ENCODE assay signal across 18 cellular contexts in the genomic region with DNA sequence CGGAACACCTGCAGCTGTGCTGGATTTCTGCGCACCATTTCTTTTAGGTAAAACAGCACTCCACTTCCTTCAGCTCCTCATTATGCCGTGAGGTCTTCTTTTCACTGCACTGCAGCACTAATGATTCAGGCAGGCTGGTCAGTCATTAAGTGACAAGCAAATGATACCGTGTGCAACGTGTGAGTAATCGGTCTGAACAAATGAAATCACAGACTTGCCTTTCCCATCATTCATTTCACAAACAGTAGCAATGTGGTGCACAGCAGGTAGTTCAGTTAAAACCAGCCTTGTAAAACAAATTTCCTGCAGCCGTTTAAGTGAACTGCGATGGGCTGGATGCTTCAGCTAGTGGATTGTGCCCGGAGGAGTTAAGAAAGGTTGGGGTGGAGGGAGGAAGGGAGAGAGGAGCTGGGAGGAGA.
DNase-seq lines count a peak whose midpoint lies in the region; ATAC-seq and TF ChIP-seq lines count a peak whose summit lies in the region.
"Had no signal": no experiment of that assay in that cellular context is flagged by ENCODE, and none has a peak within 500 bp of the region (broad histone marks: within the 10 kb centered on the region; RNA-seq: fewer than 3 reads in every experiment).

No MANE protein-coding gene starts in this region.

- no peak overlapping the region for H3T11ph ChIP-seq in H9 (ENCODE audit: low read length)

- H2BK20ac ChIP-seq in H9 (ENCODE audit: low read depth, low read length, poor library complexity, severe bottlenecking): no peak overlapping the region

- H3K27me3 Mint-ChIP-seq in H9 (ENCODE audit: low read depth) (no peaks in the 10 kb centered on the region), neural crest cell (ENCODE audit: low read depth) (peaks cover 7% of the 10 kb centered on the region)

- H3K23me2 ChIP-seq in H9 (ENCODE audit: insufficient read length, low read depth, low read length, poor library complexity, severe bottlenecking): no peaks in the 10 kb centered on the region

- no CpG with 5 or more reads among the region's 9 CpGs for WGBS in H9 (ENCODE audit: extremely low coverage, insufficient read length, low lambda C conversion rate)

- no peaks in the 10 kb centered on the region for H3K79me1 ChIP-seq in H9 (ENCODE audit: insufficient read depth, low read depth, low read length, poor library complexity, severe bottlenecking)

- no peaks in the 10 kb centered on the region for H3K36me3 ChIP-seq in brain microvascular endothelial cell (replicated peaks)
- H3K36me3 ChIP-seq: neutrophil had no signal

- no peak overlapping the region for H2BK15ac ChIP-seq in H9 (ENCODE audit: low read depth, low read length)

- H3K4me1 ChIP-seq in H9 (ENCODE audit: insufficient read depth, low read length): peaks cover 2% of the 10 kb centered on the region; the same call in 1 of the 2 replicates
- H3K4me1 ChIP-seq: testis had no signal

- H3K27ac ChIP-seq in H9 (ENCODE audit: insufficient read length, low read depth, low read length): no peak overlapping the region
- no peak overlapping the region for H3K27ac ChIP-seq in brain microvascular endothelial cell
- H3K27ac ChIP-seq: neutrophil, testis had no signal

- no peak overlapping the region for H3K4ac ChIP-seq in H9 (ENCODE audit: low read depth, low read length)

- no peak for ATAC-seq in HG03097 (IDR thresholded peaks at IDR 0.05; ENCODE audit: low FRiP score, unreplicated experiment)
- ATAC-seq in HG02852 (IDR thresholded peaks at IDR 0.05; ENCODE audit: unreplicated experiment): no peak

- no peaks in the 10 kb centered on the region for H3K27me3 ChIP-seq in H9 (ENCODE audit: insufficient read depth, low read length)
- H3K27me3 ChIP-seq in brain microvascular endothelial cell (replicated peaks): no peaks in the 10 kb centered on the region
- H3K27me3 ChIP-seq: neutrophil, testis had no signal

- H2BK120ac ChIP-seq in H9 (ENCODE audit: low read depth, low read length, poor library complexity, severe bottlenecking): no peak overlapping the region

- H4K91ac ChIP-seq in H9 (ENCODE audit: insufficient read length, low read depth, low read length): no peak overlapping the region

- H2AFZ ChIP-seq in H9 (ENCODE audit: low read length): no peak overlapping the region

- H3K4me3 ChIP-seq in choroid plexus epithelial cell (ENCODE audit: low read depth, low read length) (no peak overlapping the region), brain microvascular endothelial cell (ENCODE audit: low read depth, low read length) (no peak overlapping the region)
- H3K4me3 ChIP-seq: testis had no signal

- no peak overlapping the region for H3K9ac ChIP-seq in H9 (ENCODE audit: extremely low read depth, insufficient read length, low read length)

- H3K4me3 Mint-ChIP-seq in H9 (no peak overlapping the region), neural crest cell (no peak overlapping the region)
- H3K4me3 Mint-ChIP-seq: activated naive CD4-positive, alpha-beta T cell treated with anti-CD3 and anti-CD28 coated beads for 36 hours; T-helper 1 cell treated with Interleukin-12 subunit alpha and Interleukin-12 subunit beta and Interleukin-4 antibody, amounts not matched to agents 30 μg/mL and 1 μg/mL, for 36 hours had no signal

- H3K36me3 Mint-ChIP-seq in H9 (ENCODE audit: insufficient read depth in 1 of 3, low read depth in 3 of 3) (0 out of 7 replicates have a peak, but pooled peaks cover 0 to 2% (median 0%) of the 10 kb centered on the region in 3 experiments), neural crest cell (ENCODE audit: low read depth) (no peaks in the 10 kb centered on the region)

- TF ChIP-seq CTCF in H9 (conservative IDR thresholded peaks at IDR 0.05) (no peak), choroid plexus epithelial cell (conservative IDR thresholded peaks at IDR 0.05; ENCODE audit: low read depth, low read length) (no peak), neural crest cell (conservative IDR thresholded peaks at IDR 0.05) (no peak), brain microvascular endothelial cell (IDR thresholded peaks at IDR 0.05; ENCODE audit: low read depth, low read length, missing control alignments) (no peak)

- H4K8ac ChIP-seq in H9 (replicated peaks; ENCODE audit: insufficient read length, low read depth, low read length): no peak overlapping the region

- no peaks in the 10 kb centered on the region for H3K9me3 ChIP-seq in H9 (ENCODE audit: control insufficient read depth, low read depth, low read length)
- H3K9me3 ChIP-seq: neutrophil, testis had no signal

- no peak overlapping the region for H2BK5ac ChIP-seq in H9 (ENCODE audit: insufficient read length, low read length)

- H3K27ac Mint-ChIP-seq in H9 (peak overlapping the region in 2 of 3 experiments; percentile 17 to 39; a peak in 3 of 7 replicates), neural crest cell (ENCODE audit: unreplicated experiment) (peak overlapping the region; percentile 3)
- H3K27ac Mint-ChIP-seq: activated naive CD4-positive, alpha-beta T cell treated with anti-CD3 and anti-CD28 coated beads for 36 hours; T-helper 1 cell treated with Interleukin-12 subunit alpha and Interleukin-12 subunit beta and Interleukin-4 antibody, amounts not matched to agents 30 μg/mL and 1 μg/mL, for 36 hours had no signal

- no peak overlapping the region for H3K4me2 ChIP-seq in H9 (ENCODE audit: insufficient read depth, insufficient read length, low read length)

- H3K23ac ChIP-seq in H9 (ENCODE audit: insufficient read length, low read depth, low read length): no peak overlapping the region

- in situ Hi-C loops in brain microvascular endothelial cell (cut with HindIII; ENCODE audit: low pct_ligation_motif_present, low sequenced_read_pairs): no loop called here

- no peak overlapping the region for H2AK5ac ChIP-seq in H9 (ENCODE audit: insufficient read length, low read length)

- H3K79me2 ChIP-seq in H9 (ENCODE audit: insufficient read depth, low read length): no peaks in the 10 kb centered on the region

- H3K56ac ChIP-seq in H9 (ENCODE audit: insufficient read length, low read depth, low read length): no peak overlapping the region

- no peak overlapping the region for H3K14ac ChIP-seq in H9 (ENCODE audit: insufficient read depth, low read length)

- no peak overlapping the region for H2BK12ac ChIP-seq in H9 (ENCODE audit: insufficient read length, low read depth, low read length)

- no peaks in the 10 kb centered on the region for H4K20me1 ChIP-seq in H9 (ENCODE audit: control insufficient read depth, insufficient read depth, insufficient read length)

- H3K18ac ChIP-seq in H9 (ENCODE audit: insufficient read length, low read depth, low read length): no peak overlapping the region

- DNase-seq in H9 (no peak), NCI-H2227 (lab: John Stamatoyannopoulos, UW; ENCODE audit: unreplicated experiment) (peak; percentile 82), choroid plexus epithelial cell (ENCODE audit: low read depth) (peak; percentile 1), neural crest cell (ENCODE audit: low read depth, low spot score) (no peak), NCI-H1930 (lab: John Stamatoyannopoulos, UW) (no peak), brain microvascular endothelial cell (no peak)
- DNase-seq: activated CD4-positive, alpha-beta T cell treated with anti-CD3 and anti-CD28 coated beads for 1 hour; activated naive CD4-positive, alpha-beta T cell treated with anti-CD3 and anti-CD28 coated beads for 36 hours; effector memory CD4-positive, alpha-beta T cell; foreskin melanocyte; NCI-H2107; Right ventricle myocardium superior; stimulated activated CD4-positive, alpha-beta T cell treated with anti-CD3 and anti-CD28 coated beads, Interleukin-2, amount 100 ng/mL, for 48 hours; testis had no signal

- H4K5ac ChIP-seq in H9 (ENCODE audit: insufficient read length, low read depth, low read length): no peak overlapping the region

- H3K4me1 Mint-ChIP-seq in H9 (peaks cover 31 to 36% of the 10 kb centered on the region in 2 experiments), neural crest cell (peaks cover 20% of the 10 kb centered on the region)

- H3K9me3 Mint-ChIP-seq in H9 (no peaks in the 10 kb centered on the region; a peak in 1 of 5 replicates), neural crest cell (no peaks in the 10 kb centered on the region)
- H3K9me3 Mint-ChIP-seq: activated naive CD4-positive, alpha-beta T cell treated with anti-CD3 and anti-CD28 coated beads for 36 hours; T-helper 1 cell treated with Interleukin-12 subunit alpha and Interleukin-12 subunit beta and Interleukin-4 antibody, amounts not matched to agents 30 μg/mL and 1 μg/mL, for 36 hours had no signal

Comparison
In these comparisons a context has a peak if more than half of its experiments do, and no peak if none do; other contexts are left out.
1. DNase-seq: peak in NCI-H2227 (single experiment) and choroid plexus epithelial cell (single experiment); none in H9 (single experiment), neural crest cell (single experiment), NCI-H1930 (0 of 2) and brain microvascular endothelial cell (single experiment).